20 cellular contexts compared by ENCODE assay signal in the genomic region with DNA sequence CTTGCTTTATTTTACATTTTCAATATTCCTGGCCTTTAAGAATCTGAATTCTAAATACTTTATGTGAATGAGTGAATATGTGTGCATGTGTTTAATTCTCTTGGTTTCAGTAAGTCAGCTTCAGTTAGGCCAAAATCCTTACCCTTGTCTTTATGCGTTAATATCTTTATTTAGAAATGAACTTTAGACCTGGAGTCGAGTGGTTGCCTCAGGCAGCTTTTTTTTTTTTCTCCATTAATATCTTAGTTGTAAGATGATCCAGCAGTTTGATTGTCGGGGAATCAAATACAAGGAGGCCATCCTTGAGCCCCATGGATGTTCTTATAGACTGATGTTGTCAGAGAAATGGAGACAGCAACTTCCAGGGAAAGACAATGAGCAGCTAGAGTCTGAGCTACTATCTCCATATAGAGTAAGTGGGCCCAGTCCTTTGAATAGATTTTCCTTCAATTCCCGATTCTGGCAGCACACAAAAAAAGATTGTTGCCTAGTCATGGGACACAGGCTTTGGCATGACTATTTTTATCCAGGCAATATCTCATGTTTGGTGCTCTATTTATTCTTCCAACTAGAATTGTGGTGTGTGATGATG.
"Had no signal": no experiment of that assay in that cellular context is flagged by ENCODE, and none has a peak within 500 bp of the region (broad histone marks: within the 10 kb centered on the region; RNA-seq: fewer than 3 reads in every experiment).

No MANE protein-coding gene starts in this region.

- H3K4me1 ChIP-seq: SJSA1 had no signal

- H3K27me3 ChIP-seq: MG63, SJSA1 had no signal

- H3K4me3 ChIP-seq: MG63, SJSA1 had no signal

- H3K9me3 ChIP-seq: MG63, SJSA1, SK-N-SH had no signal

- H3K36me3 ChIP-seq: MG63, SJSA1 had no signal

- DNase-seq: KBM-7, MG63, NCI-H1092, NCI-H1105 treated with DMSO at 0.1 percent for 48 hours, NCI-H1417 treated with DMSO at 0.1 percent for 48 hours, NCI-H146, NCI-H1694 treated with DMSO at 0.1 percent for 48 hours, NCI-H1930, NCI-H2081, NCI-H2107, NCI-H2227 treated with DMSO at 0.1 percent for 48 hours, NCI-H524 treated with DMSO at 0.1 percent for 48 hours, NCI-H69, NCI-H774, Right ventricle myocardium superior, RPMI8226, SIG-M5, SK-N-SH had no signal

- H3K27ac ChIP-seq: HL-60, SJSA1 had no signal

- H3K9ac ChIP-seq: SK-N-SH had no signal
